Comparison of ENCODE assay signal across 9 cellular contexts in genomic region chr5:138469540-138470321, GRCh38. TPM values are rescaled to one million over a fixed set of nuclear protein-coding genes. Genes with fewer than 3 reads are reported as not detected.
DNase-seq lines count a peak whose midpoint lies in the region; ATAC-seq and TF ChIP-seq lines count a peak whose summit lies in the region.
"Had no signal": no experiment of that assay in that cellular context is flagged by ENCODE, and none has a peak within 500 bp of the region (broad histone marks: within the 10 kb centered on the region; RNA-seq: fewer than 3 reads in every experiment).

No MANE protein-coding gene starts in this region.

- no peak overlapping the region for H3K4me3 Mint-ChIP-seq in natural killer cell treated with Interleukin-12 subunit alpha and Interleukin-12 subunit beta and Interleukin-15 and Interleukin-18, amount 100 ng/mL, for 72 hours

- no peaks in the 10 kb centered on the region for H3K36me3 Mint-ChIP-seq in natural killer cell treated with Interleukin-12 subunit alpha and Interleukin-12 subunit beta and Interleukin-15 and Interleukin-18, amount 100 ng/mL, for 72 hours

- no peak overlapping the region for H3K4me3 ChIP-seq in fibroblast of pulmonary artery (replicated peaks; ENCODE audit: low read depth, low read length)

- no peaks in the 10 kb centered on the region for H3K9me3 Mint-ChIP-seq in natural killer cell treated with Interleukin-12 subunit alpha and Interleukin-12 subunit beta and Interleukin-15 and Interleukin-18, amount 100 ng/mL, for 72 hours

- no peaks in the 10 kb centered on the region for H3K27me3 Mint-ChIP-seq in natural killer cell treated with Interleukin-12 subunit alpha and Interleukin-12 subunit beta and Interleukin-15 and Interleukin-18, amount 100 ng/mL, for 72 hours

- ATAC-seq in SK-N-SH treated with all-trans-retinoic acid at 6 μM for 48 hours = peak; percentile 22
- no peak for ATAC-seq in GM18868 (IDR thresholded peaks at IDR 0.05; ENCODE audit: unreplicated experiment)
- ATAC-seq in natural killer cell treated with Interleukin-12 subunit alpha and Interleukin-12 subunit beta and Interleukin-15 and Interleukin-18, amount 100 ng/mL, for 72 hours = no peak
- no peak for ATAC-seq in HG03175 (IDR thresholded peaks at IDR 0.05; ENCODE audit: unreplicated experiment)

- TF ChIP-seq CTCF in fibroblast of pulmonary artery (IDR thresholded peaks at IDR 0.05; ENCODE audit: low read length, missing control alignments) = no peak

- DNase-seq in DMS53 (lab: John Stamatoyannopoulos, UW) (peak; percentile 82), DMS53 treated with DMSO at 0.1 percent for 48 hours (lab: John Stamatoyannopoulos, UW; ENCODE audit: unreplicated experiment) (no peak), fibroblast of pulmonary artery (ENCODE audit: low read depth) (peak; percentile 93)
- DNase-seq in stimulated activated CD8-positive, alpha-beta memory T cell treated with anti-CD3 and anti-CD28 coated beads, Interleukin-7, amount 100 ng/mL, for 1 hour (ENCODE audit: low read depth in 2 of 2) = peak; percentile 45 to 81
- no peak for DNase-seq in natural killer cell treated with Interleukin-12 subunit alpha and Interleukin-12 subunit beta and Interleukin-15 and Interleukin-18, amount 100 ng/mL, for 72 hours (ENCODE audit: low spot score)
- DNase-seq: kidney had no signal

- peaks cover 18 to 19% of the 10 kb centered on the region in 2 donors for H3K4me1 Mint-ChIP-seq in natural killer cell treated with Interleukin-12 subunit alpha and Interleukin-12 subunit beta and Interleukin-15 and Interleukin-18, amount 100 ng/mL, for 72 hours (ENCODE audit: low read depth in 2 of 2)

- no peak overlapping the region for H3K27ac Mint-ChIP-seq in natural killer cell treated with Interleukin-12 subunit alpha and Interleukin-12 subunit beta and Interleukin-15 and Interleukin-18, amount 100 ng/mL, for 72 hours

TF ChIP-seq in SK-N-SH treated with all-trans-retinoic acid at 6 μM for 48 hours, 23 proteins besides CTCF, POLR2A, EP300 and RAD21 (continues in another document):
- TF ChIP-seq, protein P1, sequence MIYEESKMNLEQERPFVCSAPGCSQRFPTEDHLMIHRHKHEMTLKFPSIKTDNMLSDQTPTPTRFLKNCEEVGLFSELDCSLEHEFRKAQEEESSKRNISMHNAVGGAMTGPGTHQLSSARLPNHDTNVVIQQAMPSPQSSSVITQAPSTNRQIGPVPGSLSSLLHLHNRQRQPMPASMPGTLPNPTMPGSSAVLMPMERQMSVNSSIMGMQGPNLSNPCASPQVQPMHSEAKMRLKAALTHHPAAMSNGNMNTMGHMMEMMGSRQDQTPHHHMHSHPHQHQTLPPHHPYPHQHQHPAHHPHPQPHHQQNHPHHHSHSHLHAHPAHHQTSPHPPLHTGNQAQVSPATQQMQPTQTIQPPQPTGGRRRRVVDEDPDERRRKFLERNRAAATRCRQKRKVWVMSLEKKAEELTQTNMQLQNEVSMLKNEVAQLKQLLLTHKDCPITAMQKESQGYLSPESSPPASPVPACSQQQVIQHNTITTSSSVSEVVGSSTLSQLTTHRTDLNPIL (CRISPR knock-in tag; IDR thresholded peaks at IDR 0.05; ENCODE audit: low read depth) = peak; percentile 99
- TF ChIP-seq ZFP3 (CRISPR knock-in tag; IDR thresholded peaks at IDR 0.05) (peak; percentile 52), ZC3H10 (CRISPR knock-in tag; IDR thresholded peaks at IDR 0.05) (peak; percentile 95), ZNF8 (CRISPR knock-in tag; IDR thresholded peaks at IDR 0.05) (peak; percentile 79), ZFP30 (CRISPR knock-in tag; IDR thresholded peaks at IDR 0.05) (peak; percentile 54), TCF4 (CRISPR knock-in tag; IDR thresholded peaks at IDR 0.05; ENCODE audit: borderline replicate concordance) (peak; percentile 48; the same call in 1 of the 2 replicates), PATZ1 (CRISPR knock-in tag; IDR thresholded peaks at IDR 0.05; ENCODE audit: borderline replicate concordance) (peak; percentile 94), TOX (CRISPR knock-in tag; IDR thresholded peaks at IDR 0.05; ENCODE audit: borderline replicate concordance) (peak; percentile 98; the same call in 1 of the 2 replicates), BACH2 (CRISPR knock-in tag; IDR thresholded peaks at IDR 0.05; ENCODE audit: borderline replicate concordance) (no peak), CSDC2 (CRISPR knock-in tag; IDR thresholded peaks at IDR 0.05) (peak; percentile 92), ESRRG (CRISPR knock-in tag; IDR thresholded peaks at IDR 0.05) (peak; percentile 97), PPARA (CRISPR knock-in tag; IDR thresholded peaks at IDR 0.05; ENCODE audit: borderline replicate concordance) (peak; percentile 22; the same call in 1 of the 2 replicates), GLIS3 (CRISPR knock-in tag; IDR thresholded peaks at IDR 0.05) (peak; percentile 93), OSR1 (CRISPR knock-in tag; IDR thresholded peaks at IDR 0.05) (no peak), ARNTL (CRISPR knock-in tag; IDR thresholded peaks at IDR 0.05; ENCODE audit: borderline replicate concordance, low read depth) (peak; percentile 52), RARB (CRISPR knock-in tag; IDR thresholded peaks at IDR 0.05) (peak; percentile 98), ZNF565 (CRISPR knock-in tag; conservative IDR thresholded peaks at IDR 0.05; ENCODE audit: low read depth) (peak; percentile 76), ZNF70 (CRISPR knock-in tag; IDR thresholded peaks at IDR 0.05) (peak; percentile 43), ISL1 (CRISPR knock-in tag; IDR thresholded peaks at IDR 0.05) (no peak), SNAI2 (CRISPR knock-in tag; IDR thresholded peaks at IDR 0.05) (peak; percentile 48; the same call in 1 of the 2 replicates)
- TF ChIP-seq, protein P2, sequence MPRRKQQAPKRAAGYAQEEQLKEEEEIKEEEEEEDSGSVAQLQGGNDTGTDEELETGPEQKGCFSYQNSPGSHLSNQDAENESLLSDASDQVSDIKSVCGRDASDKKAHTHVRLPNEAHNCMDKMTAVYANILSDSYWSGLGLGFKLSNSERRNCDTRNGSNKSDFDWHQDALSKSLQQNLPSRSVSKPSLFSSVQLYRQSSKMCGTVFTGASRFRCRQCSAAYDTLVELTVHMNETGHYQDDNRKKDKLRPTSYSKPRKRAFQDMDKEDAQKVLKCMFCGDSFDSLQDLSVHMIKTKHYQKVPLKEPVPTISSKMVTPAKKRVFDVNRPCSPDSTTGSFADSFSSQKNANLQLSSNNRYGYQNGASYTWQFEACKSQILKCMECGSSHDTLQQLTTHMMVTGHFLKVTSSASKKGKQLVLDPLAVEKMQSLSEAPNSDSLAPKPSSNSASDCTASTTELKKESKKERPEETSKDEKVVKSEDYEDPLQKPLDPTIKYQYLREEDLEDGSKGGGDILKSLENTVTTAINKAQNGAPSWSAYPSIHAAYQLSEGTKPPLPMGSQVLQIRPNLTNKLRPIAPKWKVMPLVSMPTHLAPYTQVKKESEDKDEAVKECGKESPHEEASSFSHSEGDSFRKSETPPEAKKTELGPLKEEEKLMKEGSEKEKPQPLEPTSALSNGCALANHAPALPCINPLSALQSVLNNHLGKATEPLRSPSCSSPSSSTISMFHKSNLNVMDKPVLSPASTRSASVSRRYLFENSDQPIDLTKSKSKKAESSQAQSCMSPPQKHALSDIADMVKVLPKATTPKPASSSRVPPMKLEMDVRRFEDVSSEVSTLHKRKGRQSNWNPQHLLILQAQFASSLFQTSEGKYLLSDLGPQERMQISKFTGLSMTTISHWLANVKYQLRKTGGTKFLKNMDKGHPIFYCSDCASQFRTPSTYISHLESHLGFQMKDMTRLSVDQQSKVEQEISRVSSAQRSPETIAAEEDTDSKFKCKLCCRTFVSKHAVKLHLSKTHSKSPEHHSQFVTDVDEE (CRISPR knock-in tag; IDR thresholded peaks at IDR 0.05) = peak; percentile 34; the same call in 1 of the 2 replicates
- TF ChIP-seq, protein P3, sequence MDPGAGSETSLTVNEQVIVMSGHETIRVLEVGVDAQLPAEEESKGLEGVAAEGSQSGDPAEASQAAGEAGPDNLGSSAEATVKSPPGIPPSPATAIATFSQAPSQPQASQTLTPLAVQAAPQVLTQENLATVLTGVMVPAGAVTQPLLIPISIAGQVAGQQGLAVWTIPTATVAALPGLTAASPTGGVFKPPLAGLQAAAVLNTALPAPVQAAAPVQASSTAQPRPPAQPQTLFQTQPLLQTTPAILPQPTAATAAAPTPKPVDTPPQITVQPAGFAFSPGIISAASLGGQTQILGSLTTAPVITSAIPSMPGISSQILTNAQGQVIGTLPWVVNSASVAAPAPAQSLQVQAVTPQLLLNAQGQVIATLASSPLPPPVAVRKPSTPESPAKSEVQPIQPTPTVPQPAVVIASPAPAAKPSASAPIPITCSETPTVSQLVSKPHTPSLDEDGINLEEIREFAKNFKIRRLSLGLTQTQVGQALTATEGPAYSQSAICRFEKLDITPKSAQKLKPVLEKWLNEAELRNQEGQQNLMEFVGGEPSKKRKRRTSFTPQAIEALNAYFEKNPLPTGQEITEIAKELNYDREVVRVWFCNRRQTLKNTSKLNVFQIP (CRISPR knock-in tag; IDR thresholded peaks at IDR 0.05; ENCODE audit: borderline replicate concordance, low read depth) = no peak; the same call in 1 of the 2 replicates

RNA-seq across cellular contexts. Expression of gene EGR1, which starts 4.5 kb away (rescaled TPM):
- total RNA-seq in natural killer cell treated with Interleukin-12 subunit alpha and Interleukin-12 subunit beta and Interleukin-15 and Interleukin-18, amount 100 ng/mL, for 72 hours = 10 to 100 TPM in 1 of 2 donors, 1 to 10 TPM in 1; 8.5 to 11.2 TPM

RNA-seq across cellular contexts. Expression of gene REEP2, which starts 30.9 kb away (rescaled TPM):
- total RNA-seq in natural killer cell treated with Interleukin-12 subunit alpha and Interleukin-12 subunit beta and Interleukin-15 and Interleukin-18, amount 100 ng/mL, for 72 hours = under 1 TPM in 1 of 2 donors, not detected in 1; 0.75 TPM

Comparison
In these comparisons a context has a peak if more than half of its experiments do, and no peak if none do; other contexts are left out.
1. DNase-seq: peak in DMS53 (single experiment), fibroblast of pulmonary artery (single experiment) and stimulated activated CD8-positive, alpha-beta memory T cell treated with anti-CD3 and anti-CD28 coated beads, Interleukin-7, amount 100 ng/mL, for 1 hour (2 of 2); none in DMS53 treated with DMSO at 0.1 percent for 48 hours (single experiment) and natural killer cell treated with Interleukin-12 subunit alpha and Interleukin-12 subunit beta and Interleukin-15 and Interleukin-18, amount 100 ng/mL, for 72 hours (single experiment).